14 cellular contexts compared by ENCODE assay signal in the genomic region with DNA sequence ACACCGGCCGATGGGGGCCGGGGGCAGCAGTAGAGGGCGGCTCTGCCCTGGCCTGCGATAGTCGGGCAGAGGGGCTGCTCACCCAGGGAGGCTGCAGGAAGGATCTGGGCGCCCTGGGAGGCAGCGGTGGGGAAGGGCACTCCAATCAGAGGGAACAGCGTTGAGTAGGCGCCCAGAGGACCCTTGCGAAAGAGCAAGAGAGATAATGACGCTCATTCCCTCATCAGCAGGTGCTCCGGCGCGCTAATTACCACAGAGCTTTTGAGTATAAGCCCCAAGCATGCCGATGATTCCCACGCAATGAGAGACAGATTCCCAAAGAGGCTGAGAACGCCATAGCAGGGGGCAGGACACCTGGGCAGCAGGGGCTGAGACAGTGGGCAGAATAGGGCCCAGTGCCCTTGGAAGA.
DNase-seq lines count a peak whose midpoint lies in the region; ATAC-seq and TF ChIP-seq lines count a peak whose summit lies in the region.
"Had no signal": no experiment of that assay in that cellular context is flagged by ENCODE, and none has a peak within 500 bp of the region (broad histone marks: within the 10 kb centered on the region; RNA-seq: fewer than 3 reads in every experiment).

No MANE protein-coding gene starts in this region.

- intact Hi-C loops in Right ventricle myocardium inferior (cut with DNase I) = no loop called here

- H3K9me3 Mint-ChIP-seq in endodermal cell (no peaks in the 10 kb centered on the region), nephron (peaks cover under 1% of the 10 kb centered on the region)
- H3K9me3 Mint-ChIP-seq: stimulated activated naive CD8-positive, alpha-beta T cell treated with anti-CD3 and anti-CD28 coated beads, Interleukin-15, amount 100 ng/mL, for 72 hours had no signal

- H3K9ac ChIP-seq in endodermal cell (ENCODE audit: extremely low read depth, low read length, poor library complexity, severe bottlenecking) = no peak overlapping the region

- TF ChIP-seq CTCF in right atrium auricular region (IDR thresholded peaks at IDR 0.05) = no peak
- TF ChIP-seq CTCF in endodermal cell (conservative IDR thresholded peaks at IDR 0.05) = no peak
- no peak for TF ChIP-seq CTCF in nephron (IDR thresholded peaks at IDR 0.05; ENCODE audit: unreplicated experiment in 3 of 3)
- no peak for TF ChIP-seq CTCF in WERI-Rb-1 (IDR thresholded peaks at IDR 0.05; ENCODE audit: low read depth, low read length)

- H3K27me3 ChIP-seq in right atrium auricular region (no peaks in the 10 kb centered on the region), endodermal cell (ENCODE audit: control insufficient read depth, insufficient read depth, low read length, poor library complexity, severe bottlenecking) (no peaks in the 10 kb centered on the region), WERI-Rb-1 (ENCODE audit: insufficient read depth, low read depth, severe bottlenecking) (no peaks in the 10 kb centered on the region)
- H3K27me3 ChIP-seq: cardiac muscle cell had no signal

- H3K36me3 ChIP-seq in right atrium auricular region (no peaks in the 10 kb centered on the region), endodermal cell (ENCODE audit: control insufficient read depth, insufficient read depth, low read length) (no peaks in the 10 kb centered on the region), WERI-Rb-1 (no peaks in the 10 kb centered on the region)
- H3K36me3 ChIP-seq: cardiac muscle cell had no signal

- H3K27me3 Mint-ChIP-seq in endodermal cell (ENCODE audit: insufficient read depth) = no peaks in the 10 kb centered on the region
- H3K27me3 Mint-ChIP-seq in nephron (ENCODE audit: low read depth) = peaks cover 4% of the 10 kb centered on the region
- H3K27me3 Mint-ChIP-seq: stimulated activated naive CD8-positive, alpha-beta T cell treated with anti-CD3 and anti-CD28 coated beads, Interleukin-15, amount 100 ng/mL, for 72 hours had no signal

- H3K9me3 ChIP-seq in right atrium auricular region (no peaks in the 10 kb centered on the region), endodermal cell (ENCODE audit: control insufficient read depth, low read length) (no peaks in the 10 kb centered on the region), WERI-Rb-1 (ENCODE audit: severe bottlenecking) (no peaks in the 10 kb centered on the region)

- H3K4me1 ChIP-seq in right atrium auricular region (peaks cover 0 to 37% of the 10 kb centered on the region in 2 donors), endodermal cell (ENCODE audit: control insufficient read depth, insufficient read depth, low read length) (no peaks in the 10 kb centered on the region)

- H3K27ac Mint-ChIP-seq in endodermal cell (peak overlapping the region; percentile 82), nephron (peak overlapping the region in 2 of 3 experiments; percentile 37 to 77)

- H3K4me3 Mint-ChIP-seq in endodermal cell (no peak overlapping the region), nephron (no peak overlapping the region)
- H3K4me3 Mint-ChIP-seq: stimulated activated naive CD8-positive, alpha-beta T cell treated with anti-CD3 and anti-CD28 coated beads, Interleukin-15, amount 100 ng/mL, for 72 hours had no signal

- DNase-seq in Right ventricle myocardium inferior (ENCODE audit: missing footprints) (peak; percentile 43), right atrium auricular region (ENCODE audit: low spot score) (no peak), endodermal cell (no peak), WERI-Rb-1 (no peak)
- DNase-seq: activated CD4-positive, alpha-beta T cell treated with anti-CD3 and anti-CD28 coated beads, Interleukin-2, amount 50 U/mL, for 1 hour; activated T-cell treated with anti-CD3 and anti-CD28 coated beads, Interleukin-2, amount 50 U/mL, for 1 hour; hippocampal formation; Kasumi-1; stimulated activated naive CD8-positive, alpha-beta T cell treated with anti-CD3 and anti-CD28 coated beads, Interleukin-15, amount 100 ng/mL, for 72 hours had no signal

- H3K27ac ChIP-seq in right atrium auricular region (no peak overlapping the region), endodermal cell (ENCODE audit: low read depth, low read length) (no peak overlapping the region), WERI-Rb-1 (no peak overlapping the region)
- H3K27ac ChIP-seq: cardiac muscle cell had no signal

- H3K4me3 ChIP-seq in right atrium auricular region (no peak overlapping the region), endodermal cell (ENCODE audit: low read length) (no peak overlapping the region), WERI-Rb-1 (ENCODE audit: low read depth, low read length) (no peak overlapping the region)
- H3K4me3 ChIP-seq: cardiac muscle cell had no signal

- 96 to 98% methylated on average over 15 to 18 of the region's 18 CpGs for whole genome bisulfite sequencing in endodermal cell (ENCODE audit: insufficient coverage in 1 of 2, insufficient read length in 1 of 2), 2 experiments

- ATAC-seq in Right ventricle myocardium inferior (no peak), GM21737 (IDR thresholded peaks at IDR 0.05; ENCODE audit: unreplicated experiment) (no peak), GM18858 (IDR thresholded peaks at IDR 0.05; ENCODE audit: unreplicated experiment) (no peak), HG03159 (IDR thresholded peaks at IDR 0.05; ENCODE audit: unreplicated experiment) (no peak)
- ATAC-seq: stimulated activated naive CD8-positive, alpha-beta T cell treated with anti-CD3 and anti-CD28 coated beads, Interleukin-15, amount 100 ng/mL, for 72 hours had no signal

- H3K36me3 Mint-ChIP-seq in endodermal cell (ENCODE audit: low read depth) (peaks cover 8% of the 10 kb centered on the region), nephron (ENCODE audit: low read depth) (peaks cover 4% of the 10 kb centered on the region)

- H3K4me1 Mint-ChIP-seq in endodermal cell = no peaks in the 10 kb centered on the region
- H3K4me1 Mint-ChIP-seq in nephron = peaks cover 47% of the 10 kb centered on the region
